1 cellular context compared by ENCODE assay signal in genomic region chr7:129439963-129440625, GRCh38.
TF ChIP-seq lines count a peak whose summit lies in the region.

No MANE protein-coding gene starts in this region.

TF ChIP-seq in GM23338, 12 proteins besides CTCF, POLR2A, EP300 and RAD21:
- no peak for TF ChIP-seq EZH2phosphoT487 (IDR thresholded peaks at IDR 0.05; ENCODE audit: unreplicated experiment)
- no peak for TF ChIP-seq ZNF331 (CRISPR knock-in tag; IDR thresholded peaks at IDR 0.05; ENCODE audit: low read depth)
- no peak for TF ChIP-seq POLR2AphosphoS5 (IDR thresholded peaks at IDR 0.05; ENCODE audit: low read depth)
- no peak for TF ChIP-seq NANOG (IDR thresholded peaks at IDR 0.05; ENCODE audit: borderline replicate concordance)
- TF ChIP-seq, protein P1, sequence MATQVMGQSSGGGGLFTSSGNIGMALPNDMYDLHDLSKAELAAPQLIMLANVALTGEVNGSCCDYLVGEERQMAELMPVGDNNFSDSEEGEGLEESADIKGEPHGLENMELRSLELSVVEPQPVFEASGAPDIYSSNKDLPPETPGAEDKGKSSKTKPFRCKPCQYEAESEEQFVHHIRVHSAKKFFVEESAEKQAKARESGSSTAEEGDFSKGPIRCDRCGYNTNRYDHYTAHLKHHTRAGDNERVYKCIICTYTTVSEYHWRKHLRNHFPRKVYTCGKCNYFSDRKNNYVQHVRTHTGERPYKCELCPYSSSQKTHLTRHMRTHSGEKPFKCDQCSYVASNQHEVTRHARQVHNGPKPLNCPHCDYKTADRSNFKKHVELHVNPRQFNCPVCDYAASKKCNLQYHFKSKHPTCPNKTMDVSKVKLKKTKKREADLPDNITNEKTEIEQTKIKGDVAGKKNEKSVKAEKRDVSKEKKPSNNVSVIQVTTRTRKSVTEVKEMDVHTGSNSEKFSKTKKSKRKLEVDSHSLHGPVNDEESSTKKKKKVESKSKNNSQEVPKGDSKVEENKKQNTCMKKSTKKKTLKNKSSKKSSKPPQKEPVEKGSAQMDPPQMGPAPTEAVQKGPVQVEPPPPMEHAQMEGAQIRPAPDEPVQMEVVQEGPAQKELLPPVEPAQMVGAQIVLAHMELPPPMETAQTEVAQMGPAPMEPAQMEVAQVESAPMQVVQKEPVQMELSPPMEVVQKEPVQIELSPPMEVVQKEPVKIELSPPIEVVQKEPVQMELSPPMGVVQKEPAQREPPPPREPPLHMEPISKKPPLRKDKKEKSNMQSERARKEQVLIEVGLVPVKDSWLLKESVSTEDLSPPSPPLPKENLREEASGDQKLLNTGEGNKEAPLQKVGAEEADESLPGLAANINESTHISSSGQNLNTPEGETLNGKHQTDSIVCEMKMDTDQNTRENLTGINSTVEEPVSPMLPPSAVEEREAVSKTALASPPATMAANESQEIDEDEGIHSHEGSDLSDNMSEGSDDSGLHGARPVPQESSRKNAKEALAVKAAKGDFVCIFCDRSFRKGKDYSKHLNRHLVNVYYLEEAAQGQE (IDR thresholded peaks at IDR 0.05; ENCODE audit: unreplicated experiment): no peak
